16 cellular contexts compared by ENCODE assay signal in the genomic region with DNA sequence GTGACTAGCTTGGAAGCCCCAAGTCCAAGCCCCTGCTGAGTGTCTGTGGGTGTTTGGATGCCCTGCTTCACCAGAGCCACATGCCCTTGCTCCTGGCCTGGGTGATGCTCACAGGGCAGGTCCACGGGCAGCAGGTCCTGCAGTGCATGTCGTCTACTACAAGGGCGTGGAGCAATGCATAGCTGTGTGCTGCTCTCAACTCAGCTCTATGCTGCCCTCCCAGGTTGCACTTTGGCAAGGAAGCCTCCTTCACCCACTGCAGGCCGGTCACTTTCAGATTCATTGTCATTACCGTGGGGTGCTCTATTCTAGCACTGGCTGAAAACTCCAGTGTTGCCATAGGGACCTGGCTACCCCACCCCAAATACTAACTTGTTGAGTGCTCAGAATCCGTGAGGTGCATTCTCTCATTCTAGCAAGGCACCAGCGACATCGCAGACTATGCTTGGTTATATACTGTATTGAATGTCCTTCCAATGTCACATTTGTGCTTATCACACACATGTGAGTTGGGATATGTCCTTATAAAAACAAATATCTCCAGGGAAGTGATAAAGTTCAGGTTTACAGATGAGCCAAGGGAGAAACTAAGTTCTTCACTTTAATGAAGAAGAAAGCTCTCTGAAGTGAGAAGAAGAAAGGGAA. TPM values are rescaled to one million over a fixed set of nuclear protein-coding genes. Genes with fewer than 3 reads are reported as not detected.
A peak's percentile ranks its signal among the peaks of the same experiment; 100 is the strongest.
DNase-seq lines count a peak whose midpoint lies in the region; ATAC-seq and TF ChIP-seq lines count a peak whose summit lies in the region.
"Had no signal": no experiment of that assay in that cellular context is flagged by ENCODE, and none has a peak within 500 bp of the region (broad histone marks: within the 10 kb centered on the region; RNA-seq: fewer than 3 reads in every experiment).

No MANE protein-coding gene starts in this region.

- H3K4me1 ChIP-seq in Panc1 (ENCODE audit: control insufficient read depth, insufficient read depth, low read length) (no peaks in the 10 kb centered on the region), transverse colon (no peaks in the 10 kb centered on the region)
- H3K4me1 ChIP-seq: heart left ventricle had no signal

- WGBS in transverse colon (ENCODE audit: low coverage in 1 of 2), 2 donors, result 57% methylated on average over 7 of the region's 8 CpGs; no CpG with 5 or more reads in 1 of the 2 donors

- TF ChIP-seq EP300 in transverse colon (IDR thresholded peaks at IDR 0.05; ENCODE audit: low read depth), result no peak

- peak; percentile 88 for ATAC-seq in Panc1
- ATAC-seq in GM21723 (IDR thresholded peaks at IDR 0.05; ENCODE audit: unreplicated experiment), result no peak
- ATAC-seq: activated CD8-positive, alpha-beta T cell treated with anti-CD3 and anti-CD28 coated beads for 36 hours; heart left ventricle had no signal

- H3K36me3 ChIP-seq in Panc1 (ENCODE audit: control insufficient read depth, insufficient read depth, low read length) (no peaks in the 10 kb centered on the region), transverse colon (no peaks in the 10 kb centered on the region)
- H3K36me3 ChIP-seq: heart left ventricle had no signal

- H3K9me3 ChIP-seq in Panc1 (ENCODE audit: control insufficient read depth, insufficient read depth, low read depth, low read length) (no peaks in the 10 kb centered on the region), transverse colon (no peaks in the 10 kb centered on the region)
- H3K9me3 ChIP-seq: heart left ventricle had no signal

- H3K27me3 ChIP-seq in Panc1 (ENCODE audit: control insufficient read depth, insufficient read depth, low read length), result no peaks in the 10 kb centered on the region
- H3K27me3 ChIP-seq in transverse colon, result no peaks in the 10 kb centered on the region
- H3K27me3 ChIP-seq: heart left ventricle had no signal

- CTCF ChIA-PET in Panc1 (lab: Charles Lee), result interaction anchor here (0.9 to 1.2 kb wide), 2 partner anchors 12 to 52 kb away, joined by 3 to 4 read pairs; partner anchors contain the start of gene GRAMD1C

- DNase-seq in NCI-H146 (lab: John Stamatoyannopoulos, UW) (peak; percentile 8), NCI-H146 treated with DMSO at 0.1 percent for 48 hours (lab: John Stamatoyannopoulos, UW; ENCODE audit: unreplicated experiment) (no peak), Panc1 (ENCODE audit: low read depth, low spot score) (no peak), iPS DF 19.7 (ENCODE audit: low read depth, low spot score) (peak; percentile 12), transverse colon (peak; percentile 43), activated gamma-delta T cell (lab: John Stamatoyannopoulos, UW) (no peak), SIG-M5 treated with dmso at 0.1 percent for 504 hours (lab: John Stamatoyannopoulos, UW; ENCODE audit: unreplicated experiment) (no peak)
- DNase-seq: activated CD8-positive, alpha-beta T cell treated with anti-CD3 and anti-CD28 coated beads for 36 hours; activated naive CD4-positive, alpha-beta T cell treated with anti-CD3 and anti-CD28 coated beads for 36 hours; caudate nucleus; heart left ventricle; NCI-H2227 treated with DMSO at 0.1 percent for 48 hours; T-helper 9 cell had no signal

- no peak for TF ChIP-seq POLR2A in transverse colon (IDR thresholded peaks at IDR 0.05)

- no TSS peak for BruUV-seq in Panc1 (replicated peaks; lab: Mats Ljungman, UMichigan)

- H3K4me3 ChIP-seq in Panc1 (ENCODE audit: low read depth in 2 of 2, low read length in 2 of 2) (no peak overlapping the region), transverse colon (no peak overlapping the region)
- H3K4me3 ChIP-seq: heart left ventricle, lung, smooth muscle cell had no signal

- H3K27ac ChIP-seq in Panc1 (ENCODE audit: low read length), result no peak overlapping the region
- no peak overlapping the region for H3K27ac ChIP-seq in transverse colon
- H3K27ac ChIP-seq: heart left ventricle had no signal

- in situ Hi-C loops in Panc1 (cut with HindIII; ENCODE audit: low pct_unique_long_range_greater_than_20kb, low sequenced_read_pairs) (no loop called here), transverse colon (cut with MboI; ENCODE audit: low pct_ligation_motif_present in 1 of 4, low pct_unique_long_range_greater_than_20kb in 1 of 4, low sequenced_read_pairs in 3 of 4) (no loop called here)

- no peak for TF ChIP-seq CTCF in Panc1 (IDR thresholded peaks at IDR 0.05)
- TF ChIP-seq CTCF in transverse colon (IDR thresholded peaks at IDR 0.05), result no peak

- intact Hi-C loops in Panc1 (cut with micrococcal nuclease; ENCODE audit: unreplicated experiment), result no loop called here
- intact Hi-C loops in transverse colon (cut with DNase I; ENCODE audit: low total_unique reads), result no loop called here

- POLR2A ChIA-PET in Panc1 (lab: Charles Lee), result no interaction called here

RNA-seq across cellular contexts. Expression of gene GRAMD1C, which starts 51.8 kb away (rescaled TPM):
- 3.9 TPM for total RNA-seq in Panc1 (2021; ENCODE audit: unreplicated experiment)
- 4.2 TPM for polyA plus RNA-seq in Panc1 (2012; ENCODE audit: insufficient read length)
- total RNA-seq in transverse colon, result 10 to 100 TPM in 3 of 4 donors, 1 to 10 TPM in 1; 2.6 to 24.5 (median 13.3) TPM

RNA-seq across cellular contexts. Expression of gene ZDHHC23, which starts 57.4 kb away (rescaled TPM):
- total RNA-seq in Panc1 (2021; ENCODE audit: unreplicated experiment), result 23.6 TPM
- 9.2 TPM for polyA plus RNA-seq in Panc1 (2012; ENCODE audit: insufficient read length)
- total RNA-seq in transverse colon, result 10 to 100 TPM; 22.1 to 52.8 (median 42.6) TPM
- polyA plus RNA-seq: smooth muscle cell had no signal

Comparison
In these comparisons a context has a peak if more than half of its experiments do, and no peak if none do; other contexts are left out.
1. DNase-seq: peak in NCI-H146 (single experiment), iPS DF 19.7 (single experiment) and transverse colon (single experiment); none in NCI-H146 treated with DMSO at 0.1 percent for 48 hours (single experiment), Panc1 (single experiment), activated gamma-delta T cell (single experiment) and SIG-M5 treated with dmso at 0.1 percent for 504 hours (single experiment).